In the genomic region with DNA sequence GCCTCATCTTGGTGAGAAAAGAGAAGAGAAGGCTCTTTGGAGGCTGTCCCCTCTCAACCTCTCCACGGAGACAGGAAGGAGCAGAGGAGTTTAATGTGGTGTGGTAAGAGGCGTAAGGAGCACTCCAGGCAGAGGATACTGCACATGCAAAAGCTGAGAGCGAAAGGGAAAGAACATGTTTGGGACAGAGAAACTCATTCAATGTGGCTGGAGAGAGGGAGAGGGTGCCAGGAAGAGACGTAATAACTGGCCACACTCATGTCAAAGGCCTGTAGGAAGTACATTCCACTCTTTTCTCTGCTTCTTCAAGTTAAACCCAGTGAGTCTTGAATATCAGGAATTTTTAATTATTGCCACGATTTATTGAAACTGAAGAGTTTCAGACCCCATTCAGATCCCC, we compare ENCODE assay signal across 1 cellular context.
TF ChIP-seq lines count a peak whose summit lies in the region.

No MANE protein-coding gene starts in this region.

TF ChIP-seq in IMR-90, 13 proteins besides CTCF, POLR2A, EP300 and RAD21:
- no peak for TF ChIP-seq MAFK (IDR thresholded peaks at IDR 0.05; ENCODE audit: low read depth, low read length)
- TF ChIP-seq NFE2L2 (IDR thresholded peaks at IDR 0.05; ENCODE audit: low read depth, low read length): no peak
- TF ChIP-seq SMC3 (IDR thresholded peaks at IDR 0.05; ENCODE audit: low read depth, low read length): no peak
- TF ChIP-seq MAZ (IDR thresholded peaks at IDR 0.05; ENCODE audit: borderline replicate concordance, low read depth, low read length): no peak
- no peak for TF ChIP-seq ELK1 (IDR thresholded peaks at IDR 0.05; ENCODE audit: borderline replicate concordance, low read depth, low read length)
- TF ChIP-seq FOS (IDR thresholded peaks at IDR 0.05; ENCODE audit: low read depth, low read length): no peak
